3 cellular contexts compared by ENCODE assay signal in genomic region chrX:111375747-111376146, GRCh38.
TF ChIP-seq lines count a peak whose summit lies in the region.

No MANE protein-coding gene starts in this region.

TF ChIP-seq in SK-N-SH, 30 proteins besides CTCF, POLR2A, EP300 and RAD21:
- peak; percentile 93 for TF ChIP-seq REST (IDR thresholded peaks at IDR 0.05; ENCODE audit: low read depth, low read length)
- no peak for TF ChIP-seq GABPA (IDR thresholded peaks at IDR 0.05; ENCODE audit: low read depth)
- TF ChIP-seq NFIC (IDR thresholded peaks at IDR 0.05; ENCODE audit: borderline replicate concordance) = no peak
- no peak for TF ChIP-seq FOXM1 (IDR thresholded peaks at IDR 0.05; ENCODE audit: low read depth)
- no peak for TF ChIP-seq POLR2AphosphoS5 (IDR thresholded peaks at IDR 0.05; ENCODE audit: low read depth, low read length)
- TF ChIP-seq CHD2 (IDR thresholded peaks at IDR 0.05; ENCODE audit: low read length, partially characterized antibody) = no peak

TF ChIP-seq in SK-N-SH treated with all-trans-retinoic acid at 6 μM for 48 hours, 23 proteins besides CTCF, POLR2A, EP300 and RAD21 (continued from another document):
- TF ChIP-seq ZFP30 (CRISPR knock-in tag; IDR thresholded peaks at IDR 0.05) = no peak
- TF ChIP-seq PPARA (CRISPR knock-in tag; IDR thresholded peaks at IDR 0.05; ENCODE audit: borderline replicate concordance) = no peak
- no peak for TF ChIP-seq ZC3H10 (CRISPR knock-in tag; IDR thresholded peaks at IDR 0.05)
- no peak for TF ChIP-seq CREB5 (CRISPR knock-in tag; IDR thresholded peaks at IDR 0.05; ENCODE audit: low read depth)
- no peak for TF ChIP-seq SNAI2 (CRISPR knock-in tag; IDR thresholded peaks at IDR 0.05)
- TF ChIP-seq PATZ1 (CRISPR knock-in tag; IDR thresholded peaks at IDR 0.05; ENCODE audit: borderline replicate concordance) = no peak
- no peak for TF ChIP-seq ZNF70 (CRISPR knock-in tag; IDR thresholded peaks at IDR 0.05)
- no peak for TF ChIP-seq GLIS3 (CRISPR knock-in tag; IDR thresholded peaks at IDR 0.05)
- no peak for TF ChIP-seq CSDC2 (CRISPR knock-in tag; IDR thresholded peaks at IDR 0.05)
- TF ChIP-seq ESRRG (CRISPR knock-in tag; IDR thresholded peaks at IDR 0.05) = no peak
- TF ChIP-seq ZFP3 (CRISPR knock-in tag; IDR thresholded peaks at IDR 0.05) = no peak
- no peak for TF ChIP-seq ZNF565 (CRISPR knock-in tag; conservative IDR thresholded peaks at IDR 0.05; ENCODE audit: low read depth)
- no peak for TF ChIP-seq ZNF8 (CRISPR knock-in tag; IDR thresholded peaks at IDR 0.05)
- no peak for TF ChIP-seq POU6F1 (CRISPR knock-in tag; IDR thresholded peaks at IDR 0.05; ENCODE audit: borderline replicate concordance, low read depth)
- no peak for TF ChIP-seq BACH2 (CRISPR knock-in tag; IDR thresholded peaks at IDR 0.05; ENCODE audit: borderline replicate concordance)

TF ChIP-seq in GM12878, 131 proteins besides CTCF, POLR2A, EP300 and RAD21:
- TF ChIP-seq REST (IDR thresholded peaks at IDR 0.05; ENCODE audit: low read depth, low read length) = peak; percentile 77
- TF ChIP-seq BRCA1 (IDR thresholded peaks at IDR 0.05; ENCODE audit: low read depth, low read length) = no peak
